In the genomic region with DNA sequence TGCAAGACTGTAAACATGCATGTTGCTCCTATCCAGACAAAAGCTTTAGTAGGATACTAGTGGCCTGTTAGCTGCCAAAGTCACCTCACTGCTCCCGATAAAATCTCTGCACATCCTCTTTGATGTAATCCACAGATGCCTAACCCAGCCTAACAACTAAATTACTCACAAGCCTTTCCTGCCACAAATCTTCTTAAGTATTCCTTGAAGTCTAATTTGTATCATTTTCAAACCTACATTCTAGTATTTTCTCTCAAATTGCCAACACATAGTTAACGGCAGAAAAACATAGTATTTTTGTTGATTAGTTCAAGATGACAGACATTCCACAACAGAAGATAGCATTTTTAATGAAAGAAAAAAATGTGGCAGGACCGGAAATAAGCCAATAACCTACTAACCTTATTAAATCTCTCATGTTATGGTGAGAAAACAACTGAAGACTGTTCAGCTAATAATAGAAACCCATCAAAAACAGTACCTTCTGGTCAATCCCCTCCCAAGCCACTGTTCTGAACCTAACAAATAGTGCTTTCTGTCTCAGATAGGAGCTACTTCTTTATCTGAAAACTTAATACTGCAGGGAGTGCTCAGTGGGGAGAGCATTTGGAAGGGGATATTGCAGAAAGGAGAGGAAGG, we compare ENCODE assay signal across 2 cellular contexts.
A peak's percentile ranks its signal among the peaks of the same experiment; 100 is the strongest.
TF ChIP-seq lines count a peak whose summit lies in the region.

MPP4 (minus strand) TSS at position 57 of the 639 bp plus-strand sequence. CDS start 4,690 bp downstream, outside the sequence.

TF ChIP-seq in GM12891, 5 proteins besides CTCF, POLR2A, EP300 and RAD21:
- TF ChIP-seq POU2F2 (IDR thresholded peaks at IDR 0.05; ENCODE audit: low read depth, low read length) (no peak), POLR2AphosphoS5 (IDR thresholded peaks at IDR 0.05; ENCODE audit: low read depth, low read length) (no peak), TAF1 (IDR thresholded peaks at IDR 0.05; ENCODE audit: low read depth, low read length) (no peak)

TF ChIP-seq in SK-N-SH, 30 proteins besides CTCF, POLR2A, EP300 and RAD21:
- no peak for TF ChIP-seq FOXJ3 (CRISPR knock-in tag; IDR thresholded peaks at IDR 0.05)
- TF ChIP-seq, protein P1, sequence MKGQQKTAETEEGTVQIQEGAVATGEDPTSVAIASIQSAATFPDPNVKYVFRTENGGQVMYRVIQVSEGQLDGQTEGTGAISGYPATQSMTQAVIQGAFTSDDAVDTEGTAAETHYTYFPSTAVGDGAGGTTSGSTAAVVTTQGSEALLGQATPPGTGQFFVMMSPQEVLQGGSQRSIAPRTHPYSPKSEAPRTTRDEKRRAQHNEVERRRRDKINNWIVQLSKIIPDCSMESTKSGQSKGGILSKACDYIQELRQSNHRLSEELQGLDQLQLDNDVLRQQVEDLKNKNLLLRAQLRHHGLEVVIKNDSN (IDR thresholded peaks at IDR 0.05; ENCODE audit: borderline replicate concordance, low read depth) = no peak
- no peak; the same call in 1 of the 2 replicates for TF ChIP-seq POLR2AphosphoS5 (IDR thresholded peaks at IDR 0.05; ENCODE audit: low read depth, low read length)
- TF ChIP-seq FOXM1 (IDR thresholded peaks at IDR 0.05; ENCODE audit: low read depth) = peak; percentile 80
- TF ChIP-seq GATA2 (CRISPR knock-in tag; IDR thresholded peaks at IDR 0.05) = no peak
- TF ChIP-seq ZBTB33 (IDR thresholded peaks at IDR 0.05; ENCODE audit: borderline replicate concordance, low read depth) = peak; percentile 55; the same call in 1 of the 2 replicates
- TF ChIP-seq, protein P2, sequence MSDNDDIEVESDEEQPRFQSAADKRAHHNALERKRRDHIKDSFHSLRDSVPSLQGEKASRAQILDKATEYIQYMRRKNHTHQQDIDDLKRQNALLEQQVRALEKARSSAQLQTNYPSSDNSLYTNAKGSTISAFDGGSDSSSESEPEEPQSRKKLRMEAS (IDR thresholded peaks at IDR 0.05; ENCODE audit: low read depth) = no peak
- TF ChIP-seq NFIC (IDR thresholded peaks at IDR 0.05; ENCODE audit: borderline replicate concordance) = peak; percentile 73; the same call in 1 of the 2 replicates
- no peak for TF ChIP-seq RFX5 (IDR thresholded peaks at IDR 0.05; ENCODE audit: low read length)
- TF ChIP-seq FOSL2 (IDR thresholded peaks at IDR 0.05; ENCODE audit: borderline replicate concordance, low read depth) = peak; percentile 70; the same call in 1 of the 2 replicates
- TF ChIP-seq JUND (IDR thresholded peaks at IDR 0.05) = peak; percentile 83
- no peak for TF ChIP-seq YY1 (IDR thresholded peaks at IDR 0.05; ENCODE audit: low read depth)
- no peak for TF ChIP-seq SMC3 (IDR thresholded peaks at IDR 0.05; ENCODE audit: low read depth, low read length)
- TF ChIP-seq MXI1 (IDR thresholded peaks at IDR 0.05; ENCODE audit: low read depth, low read length) = no peak
- no peak for TF ChIP-seq RCOR1 (IDR thresholded peaks at IDR 0.05; ENCODE audit: low read length)
- peak; percentile 4; the same call in 1 of the 2 replicates for TF ChIP-seq MEF2A (IDR thresholded peaks at IDR 0.05; ENCODE audit: borderline replicate concordance, low read depth)
- TF ChIP-seq, protein P3, sequence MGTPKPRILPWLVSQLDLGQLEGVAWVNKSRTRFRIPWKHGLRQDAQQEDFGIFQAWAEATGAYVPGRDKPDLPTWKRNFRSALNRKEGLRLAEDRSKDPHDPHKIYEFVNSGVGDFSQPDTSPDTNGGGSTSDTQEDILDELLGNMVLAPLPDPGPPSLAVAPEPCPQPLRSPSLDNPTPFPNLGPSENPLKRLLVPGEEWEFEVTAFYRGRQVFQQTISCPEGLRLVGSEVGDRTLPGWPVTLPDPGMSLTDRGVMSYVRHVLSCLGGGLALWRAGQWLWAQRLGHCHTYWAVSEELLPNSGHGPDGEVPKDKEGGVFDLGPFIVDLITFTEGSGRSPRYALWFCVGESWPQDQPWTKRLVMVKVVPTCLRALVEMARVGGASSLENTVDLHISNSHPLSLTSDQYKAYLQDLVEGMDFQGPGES (IDR thresholded peaks at IDR 0.05; ENCODE audit: low read depth, low read length) = no peak
- TF ChIP-seq SIN3A (IDR thresholded peaks at IDR 0.05; ENCODE audit: borderline replicate concordance, low read depth, low read length) = no peak
- TF ChIP-seq, protein P4, sequence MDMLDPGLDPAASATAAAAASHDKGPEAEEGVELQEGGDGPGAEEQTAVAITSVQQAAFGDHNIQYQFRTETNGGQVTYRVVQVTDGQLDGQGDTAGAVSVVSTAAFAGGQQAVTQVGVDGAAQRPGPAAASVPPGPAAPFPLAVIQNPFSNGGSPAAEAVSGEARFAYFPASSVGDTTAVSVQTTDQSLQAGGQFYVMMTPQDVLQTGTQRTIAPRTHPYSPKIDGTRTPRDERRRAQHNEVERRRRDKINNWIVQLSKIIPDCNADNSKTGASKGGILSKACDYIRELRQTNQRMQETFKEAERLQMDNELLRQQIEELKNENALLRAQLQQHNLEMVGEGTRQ (IDR thresholded peaks at IDR 0.05; ENCODE audit: borderline replicate concordance, low read depth, low read length) = no peak
- TF ChIP-seq TCF12 (IDR thresholded peaks at IDR 0.05) = peak; percentile 92
- no peak for TF ChIP-seq NRF1 (IDR thresholded peaks at IDR 0.05; ENCODE audit: low read depth, low read length)
- TF ChIP-seq CHD2 (IDR thresholded peaks at IDR 0.05; ENCODE audit: low read length, partially characterized antibody) = peak; percentile 9
- no peak for TF ChIP-seq GABPA (IDR thresholded peaks at IDR 0.05; ENCODE audit: low read depth)
- TF ChIP-seq RXRA (IDR thresholded peaks at IDR 0.05; ENCODE audit: borderline replicate concordance, low read depth) = peak; percentile 67; the same call in 1 of the 2 replicates
- TF ChIP-seq REST (IDR thresholded peaks at IDR 0.05; ENCODE audit: low read depth, low read length) = no peak
- TF ChIP-seq EZH2phosphoT487 (IDR thresholded peaks at IDR 0.05; ENCODE audit: borderline replicate concordance, low read depth) = no peak
- TF ChIP-seq ELF1 (IDR thresholded peaks at IDR 0.05) = no peak
- TF ChIP-seq, protein P5, sequence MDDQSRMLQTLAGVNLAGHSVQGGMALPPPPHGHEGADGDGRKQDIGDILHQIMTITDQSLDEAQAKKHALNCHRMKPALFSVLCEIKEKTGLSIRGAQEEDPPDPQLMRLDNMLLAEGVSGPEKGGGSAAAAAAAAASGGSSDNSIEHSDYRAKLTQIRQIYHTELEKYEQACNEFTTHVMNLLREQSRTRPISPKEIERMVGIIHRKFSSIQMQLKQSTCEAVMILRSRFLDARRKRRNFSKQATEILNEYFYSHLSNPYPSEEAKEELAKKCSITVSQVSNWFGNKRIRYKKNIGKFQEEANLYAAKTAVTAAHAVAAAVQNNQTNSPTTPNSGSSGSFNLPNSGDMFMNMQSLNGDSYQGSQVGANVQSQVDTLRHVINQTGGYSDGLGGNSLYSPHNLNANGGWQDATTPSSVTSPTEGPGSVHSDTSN (IDR thresholded peaks at IDR 0.05) = peak; percentile 88
- TF ChIP-seq TEAD4 (IDR thresholded peaks at IDR 0.05; ENCODE audit: borderline replicate concordance, insufficient read depth) = peak; percentile 82; the same call in 1 of the 2 replicates
- TF ChIP-seq TAF1 (IDR thresholded peaks at IDR 0.05; ENCODE audit: borderline replicate concordance, low read depth, low read length) = peak; percentile 31; the same call in 1 of the 2 replicates
